1 cellular context compared by ENCODE assay signal in genomic region chr20:17568972-17569471, GRCh38.
TF ChIP-seq lines count a peak whose summit lies in the region.

No MANE protein-coding gene starts in this region.

TF ChIP-seq in HepG2, 621 proteins besides CTCF, POLR2A, EP300 and RAD21 (continued from another document and continues in another):
- TF ChIP-seq, protein P1, sequence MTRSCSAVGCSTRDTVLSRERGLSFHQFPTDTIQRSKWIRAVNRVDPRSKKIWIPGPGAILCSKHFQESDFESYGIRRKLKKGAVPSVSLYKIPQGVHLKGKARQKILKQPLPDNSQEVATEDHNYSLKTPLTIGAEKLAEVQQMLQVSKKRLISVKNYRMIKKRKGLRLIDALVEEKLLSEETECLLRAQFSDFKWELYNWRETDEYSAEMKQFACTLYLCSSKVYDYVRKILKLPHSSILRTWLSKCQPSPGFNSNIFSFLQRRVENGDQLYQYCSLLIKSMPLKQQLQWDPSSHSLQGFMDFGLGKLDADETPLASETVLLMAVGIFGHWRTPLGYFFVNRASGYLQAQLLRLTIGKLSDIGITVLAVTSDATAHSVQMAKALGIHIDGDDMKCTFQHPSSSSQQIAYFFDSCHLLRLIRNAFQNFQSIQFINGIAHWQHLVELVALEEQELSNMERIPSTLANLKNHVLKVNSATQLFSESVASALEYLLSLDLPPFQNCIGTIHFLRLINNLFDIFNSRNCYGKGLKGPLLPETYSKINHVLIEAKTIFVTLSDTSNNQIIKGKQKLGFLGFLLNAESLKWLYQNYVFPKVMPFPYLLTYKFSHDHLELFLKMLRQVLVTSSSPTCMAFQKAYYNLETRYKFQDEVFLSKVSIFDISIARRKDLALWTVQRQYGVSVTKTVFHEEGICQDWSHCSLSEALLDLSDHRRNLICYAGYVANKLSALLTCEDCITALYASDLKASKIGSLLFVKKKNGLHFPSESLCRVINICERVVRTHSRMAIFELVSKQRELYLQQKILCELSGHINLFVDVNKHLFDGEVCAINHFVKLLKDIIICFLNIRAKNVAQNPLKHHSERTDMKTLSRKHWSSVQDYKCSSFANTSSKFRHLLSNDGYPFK (CRISPR knock-in tag; IDR thresholded peaks at IDR 0.05; ENCODE audit: borderline replicate concordance): no peak
- no peak for TF ChIP-seq ATAD3A (CRISPR knock-in tag; IDR thresholded peaks at IDR 0.05)
- no peak for TF ChIP-seq NFIC (IDR thresholded peaks at IDR 0.05; ENCODE audit: low read length)
- TF ChIP-seq, protein P2, sequence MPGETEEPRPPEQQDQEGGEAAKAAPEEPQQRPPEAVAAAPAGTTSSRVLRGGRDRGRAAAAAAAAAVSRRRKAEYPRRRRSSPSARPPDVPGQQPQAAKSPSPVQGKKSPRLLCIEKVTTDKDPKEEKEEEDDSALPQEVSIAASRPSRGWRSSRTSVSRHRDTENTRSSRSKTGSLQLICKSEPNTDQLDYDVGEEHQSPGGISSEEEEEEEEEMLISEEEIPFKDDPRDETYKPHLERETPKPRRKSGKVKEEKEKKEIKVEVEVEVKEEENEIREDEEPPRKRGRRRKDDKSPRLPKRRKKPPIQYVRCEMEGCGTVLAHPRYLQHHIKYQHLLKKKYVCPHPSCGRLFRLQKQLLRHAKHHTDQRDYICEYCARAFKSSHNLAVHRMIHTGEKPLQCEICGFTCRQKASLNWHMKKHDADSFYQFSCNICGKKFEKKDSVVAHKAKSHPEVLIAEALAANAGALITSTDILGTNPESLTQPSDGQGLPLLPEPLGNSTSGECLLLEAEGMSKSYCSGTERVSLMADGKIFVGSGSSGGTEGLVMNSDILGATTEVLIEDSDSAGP (CRISPR knock-in tag; IDR thresholded peaks at IDR 0.05; ENCODE audit: borderline replicate concordance): no peak
- TF ChIP-seq, protein P3, sequence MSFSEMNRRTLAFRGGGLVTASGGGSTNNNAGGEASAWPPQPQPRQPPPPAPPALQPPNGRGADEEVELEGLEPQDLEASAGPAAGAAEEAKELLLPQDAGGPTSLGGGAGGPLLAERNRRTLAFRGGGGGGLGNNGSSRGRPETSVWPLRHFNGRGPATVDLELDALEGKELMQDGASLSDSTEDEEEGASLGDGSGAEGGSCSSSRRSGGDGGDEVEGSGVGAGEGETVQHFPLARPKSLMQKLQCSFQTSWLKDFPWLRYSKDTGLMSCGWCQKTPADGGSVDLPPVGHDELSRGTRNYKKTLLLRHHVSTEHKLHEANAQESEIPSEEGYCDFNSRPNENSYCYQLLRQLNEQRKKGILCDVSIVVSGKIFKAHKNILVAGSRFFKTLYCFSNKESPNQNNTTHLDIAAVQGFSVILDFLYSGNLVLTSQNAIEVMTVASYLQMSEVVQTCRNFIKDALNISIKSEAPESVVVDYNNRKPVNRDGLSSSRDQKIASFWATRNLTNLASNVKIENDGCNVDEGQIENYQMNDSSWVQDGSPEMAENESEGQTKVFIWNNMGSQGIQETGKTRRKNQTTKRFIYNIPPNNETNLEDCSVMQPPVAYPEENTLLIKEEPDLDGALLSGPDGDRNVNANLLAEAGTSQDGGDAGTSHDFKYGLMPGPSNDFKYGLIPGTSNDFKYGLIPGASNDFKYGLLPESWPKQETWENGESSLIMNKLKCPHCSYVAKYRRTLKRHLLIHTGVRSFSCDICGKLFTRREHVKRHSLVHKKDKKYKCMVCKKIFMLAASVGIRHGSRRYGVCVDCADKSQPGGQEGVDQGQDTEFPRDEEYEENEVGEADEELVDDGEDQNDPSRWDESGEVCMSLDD (CRISPR knock-in tag; IDR thresholded peaks at IDR 0.05; ENCODE audit: borderline replicate concordance): 0 out of 2 replicates have a peak, but pooled peaks have one; percentile 17
- TF ChIP-seq ZBTB37 (CRISPR knock-in tag; IDR thresholded peaks at IDR 0.05): no peak
- TF ChIP-seq DBP (CRISPR knock-in tag; IDR thresholded peaks at IDR 0.05; ENCODE audit: not compliant biosample characterization): no peak
- TF ChIP-seq HNF4A (CRISPR knock-in tag; IDR thresholded peaks at IDR 0.05): no peak
- TF ChIP-seq PHB2 (IDR thresholded peaks at IDR 0.05; ENCODE audit: partially characterized antibody): no peak
- peak; percentile 75; the same call in 1 of the 2 replicates for TF ChIP-seq TFDP1 (CRISPR knock-in tag; IDR thresholded peaks at IDR 0.05; ENCODE audit: borderline replicate concordance)
- TF ChIP-seq ZBTB49 (CRISPR knock-in tag; IDR thresholded peaks at IDR 0.05; ENCODE audit: borderline replicate concordance): 0 out of 2 replicates have a peak, but pooled peaks have one; percentile 19
- no peak for TF ChIP-seq CENPX (CRISPR knock-in tag; IDR thresholded peaks at IDR 0.05)
- TF ChIP-seq NR2C2 (CRISPR knock-in tag; IDR thresholded peaks at IDR 0.05; ENCODE audit: borderline replicate concordance): 0 out of 2 replicates have a peak, but pooled peaks have one; percentile 21
- TF ChIP-seq, protein P4, sequence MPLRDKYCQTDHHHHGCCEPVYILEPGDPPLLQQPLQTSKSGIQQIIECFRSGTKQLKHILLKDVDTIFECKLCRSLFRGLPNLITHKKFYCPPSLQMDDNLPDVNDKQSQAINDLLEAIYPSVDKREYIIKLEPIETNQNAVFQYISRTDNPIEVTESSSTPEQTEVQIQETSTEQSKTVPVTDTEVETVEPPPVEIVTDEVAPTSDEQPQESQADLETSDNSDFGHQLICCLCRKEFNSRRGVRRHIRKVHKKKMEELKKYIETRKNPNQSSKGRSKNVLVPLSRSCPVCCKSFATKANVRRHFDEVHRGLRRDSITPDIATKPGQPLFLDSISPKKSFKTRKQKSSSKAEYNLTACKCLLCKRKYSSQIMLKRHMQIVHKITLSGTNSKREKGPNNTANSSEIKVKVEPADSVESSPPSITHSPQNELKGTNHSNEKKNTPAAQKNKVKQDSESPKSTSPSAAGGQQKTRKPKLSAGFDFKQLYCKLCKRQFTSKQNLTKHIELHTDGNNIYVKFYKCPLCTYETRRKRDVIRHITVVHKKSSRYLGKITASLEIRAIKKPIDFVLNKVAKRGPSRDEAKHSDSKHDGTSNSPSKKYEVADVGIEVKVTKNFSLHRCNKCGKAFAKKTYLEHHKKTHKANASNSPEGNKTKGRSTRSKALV (CRISPR knock-in tag; IDR thresholded peaks at IDR 0.05): peak; percentile 71; the same call in 1 of the 2 replicates
- TF ChIP-seq NFE2L2 (IDR thresholded peaks at IDR 0.05; ENCODE audit: low read length): no peak
- TF ChIP-seq, protein P5, sequence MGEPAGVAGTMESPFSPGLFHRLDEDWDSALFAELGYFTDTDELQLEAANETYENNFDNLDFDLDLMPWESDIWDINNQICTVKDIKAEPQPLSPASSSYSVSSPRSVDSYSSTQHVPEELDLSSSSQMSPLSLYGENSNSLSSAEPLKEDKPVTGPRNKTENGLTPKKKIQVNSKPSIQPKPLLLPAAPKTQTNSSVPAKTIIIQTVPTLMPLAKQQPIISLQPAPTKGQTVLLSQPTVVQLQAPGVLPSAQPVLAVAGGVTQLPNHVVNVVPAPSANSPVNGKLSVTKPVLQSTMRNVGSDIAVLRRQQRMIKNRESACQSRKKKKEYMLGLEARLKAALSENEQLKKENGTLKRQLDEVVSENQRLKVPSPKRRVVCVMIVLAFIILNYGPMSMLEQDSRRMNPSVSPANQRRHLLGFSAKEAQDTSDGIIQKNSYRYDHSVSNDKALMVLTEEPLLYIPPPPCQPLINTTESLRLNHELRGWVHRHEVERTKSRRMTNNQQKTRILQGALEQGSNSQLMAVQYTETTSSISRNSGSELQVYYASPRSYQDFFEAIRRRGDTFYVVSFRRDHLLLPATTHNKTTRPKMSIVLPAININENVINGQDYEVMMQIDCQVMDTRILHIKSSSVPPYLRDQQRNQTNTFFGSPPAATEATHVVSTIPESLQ (CRISPR knock-in tag; conservative IDR thresholded peaks at IDR 0.05): 0 out of 2 replicates have a peak, but pooled peaks have one; percentile 47
- no peak for TF ChIP-seq TBX3 (IDR thresholded peaks at IDR 0.05; ENCODE audit: borderline replicate concordance)
- TF ChIP-seq E2F5 (CRISPR knock-in tag; conservative IDR thresholded peaks at IDR 0.05): peak; percentile 56; the same call in 1 of the 2 replicates
- TF ChIP-seq RNF2 (conservative IDR thresholded peaks at IDR 0.05; ENCODE audit: low read depth): peak; percentile 59; the same call in 1 of the 2 replicates
- TF ChIP-seq HDAC1 (CRISPR knock-in tag; IDR thresholded peaks at IDR 0.05): no peak
- no peak for TF ChIP-seq ZNF20 (CRISPR knock-in tag; IDR thresholded peaks at IDR 0.05)
- TF ChIP-seq ZNF883 (CRISPR knock-in tag; IDR thresholded peaks at IDR 0.05; ENCODE audit: not compliant biosample characterization): no peak
- TF ChIP-seq, protein P6, sequence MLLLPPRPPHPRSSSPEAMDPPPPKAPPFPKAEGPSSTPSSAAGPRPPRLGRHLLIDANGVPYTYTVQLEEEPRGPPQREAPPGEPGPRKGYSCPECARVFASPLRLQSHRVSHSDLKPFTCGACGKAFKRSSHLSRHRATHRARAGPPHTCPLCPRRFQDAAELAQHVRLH (CRISPR knock-in tag; IDR thresholded peaks at IDR 0.05; ENCODE audit: borderline replicate concordance, low read depth): 0 out of 2 replicates have a peak, but pooled peaks have one; percentile 67
- 0 out of 2 replicates have a peak, but pooled peaks have one; percentile 0 for TF ChIP-seq CHD4 (IDR thresholded peaks at IDR 0.05; ENCODE audit: borderline replicate concordance, low read length)
- TF ChIP-seq SNAPC4 (CRISPR knock-in tag; IDR thresholded peaks at IDR 0.05): no peak
- TF ChIP-seq TOE1 (CRISPR knock-in tag; IDR thresholded peaks at IDR 0.05): no peak
